In the genomic region with DNA sequence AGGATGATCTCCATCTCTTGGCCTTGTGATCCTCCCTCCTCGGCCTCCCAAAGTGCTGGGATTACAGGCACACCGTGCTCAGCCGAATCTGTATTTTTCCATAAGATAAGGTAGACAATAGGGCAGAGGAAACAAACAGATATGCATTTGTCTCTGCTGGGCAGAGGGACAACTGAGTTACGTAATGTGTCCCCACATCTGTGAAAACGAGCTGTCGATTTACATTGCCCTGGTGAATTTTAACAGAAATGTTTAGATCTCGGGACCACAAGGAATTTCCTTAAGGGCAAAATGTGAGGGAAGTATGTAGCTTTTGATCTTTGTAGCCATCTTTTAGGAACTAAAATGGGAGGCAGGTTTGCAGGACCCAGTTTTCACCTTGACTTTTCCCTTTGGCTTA, we compare ENCODE assay signal across 18 cellular contexts.
DNase-seq lines count a peak whose midpoint lies in the region; ATAC-seq and TF ChIP-seq lines count a peak whose summit lies in the region.
"Had no signal": no experiment of that assay in that cellular context is flagged by ENCODE, and none has a peak within 500 bp of the region (broad histone marks: within the 10 kb centered on the region; RNA-seq: fewer than 3 reads in every experiment).

No MANE protein-coding gene starts in this region.

- TF ChIP-seq CTCF in endodermal cell (conservative IDR thresholded peaks at IDR 0.05): no peak

- H3K9me3 Mint-ChIP-seq in endodermal cell: peaks cover 27% of the 10 kb centered on the region
- peaks cover 8% of the 10 kb centered on the region for H3K9me3 Mint-ChIP-seq in activated CD4-positive, alpha-beta memory T cell treated with anti-CD3 and anti-CD28 coated beads, Interleukin-2, amount 10 ng/mL, durations not matched to agents 7 days and 5 days

- 86 to 90% methylated on average over 7 of the region's 7 CpGs for WGBS in endodermal cell (ENCODE audit: insufficient coverage in 1 of 2, insufficient read length in 1 of 2), 2 experiments
- WGBS in trophoblast cell (ENCODE audit: extremely low coverage, insufficient coverage, insufficient read length): no CpG with 5 or more reads among the region's 7 CpGs

- H2BK12ac ChIP-seq in trophoblast cell (ENCODE audit: low read length): no peak overlapping the region

- DNase-seq in ELF-1 (ENCODE audit: low read depth, low spot score) (peak; percentile 16), endodermal cell (no peak), trophoblast cell (no peak)
- DNase-seq in activated CD4-positive, alpha-beta memory T cell treated with anti-CD3 and anti-CD28 coated beads, Interleukin-2, amount 10 ng/mL, durations not matched to agents 7 days and 5 days: no peak
- no peak for DNase-seq in activated CD8-positive, alpha-beta memory T cell treated with anti-CD3 and anti-CD28 coated beads, Interleukin-2, amount 50 U/mL, for 4 hours
- DNase-seq: C1 segment of cervical spinal cord; CD4-positive, alpha-beta memory T cell; COR-L47; DMS153; DND-41; GDM1; GOT3; H7 had no signal

- no peaks in the 10 kb centered on the region for H3K36me3 Mint-ChIP-seq in endodermal cell (ENCODE audit: low read depth)
- no peaks in the 10 kb centered on the region for H3K36me3 Mint-ChIP-seq in activated CD4-positive, alpha-beta memory T cell treated with anti-CD3 and anti-CD28 coated beads, Interleukin-2, amount 10 ng/mL, durations not matched to agents 7 days and 5 days (ENCODE audit: low read depth)
- H3K36me3 Mint-ChIP-seq: CD4-positive, alpha-beta memory T cell had no signal

- H3K27ac ChIP-seq in HUES48 (ENCODE audit: low read depth, low read length) (peak overlapping the region; percentile 32), endodermal cell (ENCODE audit: low read depth, low read length) (no peak overlapping the region), trophoblast cell (ENCODE audit: low read depth, low read length) (peak overlapping the region; percentile 54)

- no peaks in the 10 kb centered on the region for H3K27me3 Mint-ChIP-seq in endodermal cell (ENCODE audit: insufficient read depth)
- no peaks in the 10 kb centered on the region for H3K27me3 Mint-ChIP-seq in activated CD4-positive, alpha-beta memory T cell treated with anti-CD3 and anti-CD28 coated beads, Interleukin-2, amount 10 ng/mL, durations not matched to agents 7 days and 5 days
- H3K27me3 Mint-ChIP-seq: CD4-positive, alpha-beta memory T cell had no signal

- H4K8ac ChIP-seq in trophoblast cell (ENCODE audit: low read depth, low read length): no peak overlapping the region

- H3K4me3 Mint-ChIP-seq in endodermal cell: no peak overlapping the region
- H3K4me3 Mint-ChIP-seq in activated CD4-positive, alpha-beta memory T cell treated with anti-CD3 and anti-CD28 coated beads, Interleukin-2, amount 10 ng/mL, durations not matched to agents 7 days and 5 days: no peak overlapping the region
- H3K4me3 Mint-ChIP-seq: CD4-positive, alpha-beta memory T cell had no signal

- H3K18ac ChIP-seq in trophoblast cell (ENCODE audit: low read length): no peak overlapping the region

- H2BK120ac ChIP-seq in trophoblast cell (ENCODE audit: insufficient read depth, low read length, poor library complexity): no peak overlapping the region

- H3K9ac ChIP-seq in HUES48 (ENCODE audit: low read depth, low read length) (no peak overlapping the region), endodermal cell (ENCODE audit: extremely low read depth, low read length, poor library complexity, severe bottlenecking) (no peak overlapping the region), trophoblast cell (ENCODE audit: low read length) (no peak overlapping the region)

- H3K23ac ChIP-seq in trophoblast cell (ENCODE audit: low read length): no peak overlapping the region

- no peak overlapping the region for H4K12ac ChIP-seq in trophoblast cell (ENCODE audit: low read depth, low read length)

- H3K4me1 ChIP-seq in HUES48 (ENCODE audit: control insufficient read depth, insufficient read depth, low read length): no peaks in the 10 kb centered on the region
- H3K4me1 ChIP-seq in endodermal cell (ENCODE audit: control insufficient read depth, insufficient read depth, low read length): no peaks in the 10 kb centered on the region
- peaks cover 0 to 3% of the 10 kb centered on the region in 2 experiments for H3K4me1 ChIP-seq in trophoblast cell (ENCODE audit: control insufficient read depth in 1 of 2, insufficient read depth in 2 of 2, low read length in 2 of 2)

- H3K4me2 ChIP-seq in trophoblast cell (ENCODE audit: low read length): no peak overlapping the region

- CTCF ChIA-PET in activated CD4-positive, alpha-beta memory T cell treated with anti-CD3 and anti-CD28 coated beads, Interleukin-2, amount 10 ng/mL, durations not matched to agents 7 days and 5 days (lab: Charles Lee): no interaction called here

- H3K14ac ChIP-seq in trophoblast cell (ENCODE audit: low read length): no peak overlapping the region

- H3K4me3 ChIP-seq in HUES48 (ENCODE audit: low read depth, low read length) (no peak overlapping the region), endodermal cell (ENCODE audit: low read length) (peak overlapping the region; percentile 4), trophoblast cell (ENCODE audit: low read depth, low read length) (no peak overlapping the region)
- H3K4me3 ChIP-seq: GM12878 had no signal

- H3K79me1 ChIP-seq in trophoblast cell (ENCODE audit: low read length): no peaks in the 10 kb centered on the region

- peak overlapping the region; percentile 74 for H3K27ac Mint-ChIP-seq in endodermal cell
- no peak overlapping the region for H3K27ac Mint-ChIP-seq in activated CD4-positive, alpha-beta memory T cell treated with anti-CD3 and anti-CD28 coated beads, Interleukin-2, amount 10 ng/mL, durations not matched to agents 7 days and 5 days
- H3K27ac Mint-ChIP-seq: CD4-positive, alpha-beta memory T cell had no signal

- H3K9me3 ChIP-seq in HUES48 (ENCODE audit: control insufficient read depth, insufficient read depth, low read length): peaks cover 8% of the 10 kb centered on the region; the same call in 1 of the 2 replicates
- H3K9me3 ChIP-seq in endodermal cell (ENCODE audit: control insufficient read depth, low read length): peaks cover 47% of the 10 kb centered on the region
- peaks cover 2% of the 10 kb centered on the region for H3K9me3 ChIP-seq in trophoblast cell (ENCODE audit: insufficient read depth, low read depth, low read length)

- no peak for ATAC-seq in HG02938 (IDR thresholded peaks at IDR 0.05; ENCODE audit: unreplicated experiment)
- ATAC-seq in GM21723 (IDR thresholded peaks at IDR 0.05; ENCODE audit: unreplicated experiment): no peak
- ATAC-seq: GM12878, HCT116 had no signal

- H3K27me3 ChIP-seq in HUES48 (ENCODE audit: control insufficient read depth, insufficient read depth, low read length): no peaks in the 10 kb centered on the region
- no peaks in the 10 kb centered on the region for H3K27me3 ChIP-seq in endodermal cell (ENCODE audit: control insufficient read depth, insufficient read depth, low read length, poor library complexity, severe bottlenecking)
- no peaks in the 10 kb centered on the region for H3K27me3 ChIP-seq in trophoblast cell (ENCODE audit: insufficient read depth, low read length)

- H2AK5ac ChIP-seq in trophoblast cell (ENCODE audit: low read length): no peak overlapping the region

- POLR2A ChIA-PET in activated CD4-positive, alpha-beta memory T cell treated with anti-CD3 and anti-CD28 coated beads, Interleukin-2, amount 10 ng/mL, durations not matched to agents 7 days and 5 days (lab: Charles Lee): no interaction called here

- no peak overlapping the region for H3K4ac ChIP-seq in trophoblast cell (ENCODE audit: low read depth, low read length)

- H2BK5ac ChIP-seq in trophoblast cell (ENCODE audit: low read depth, low read length, poor library complexity): no peak overlapping the region

- no peak overlapping the region for H2AFZ ChIP-seq in trophoblast cell (ENCODE audit: insufficient read depth, low read length, poor library complexity)

- peaks cover 9% of the 10 kb centered on the region for H3K4me1 Mint-ChIP-seq in endodermal cell
- no peaks in the 10 kb centered on the region for H3K4me1 Mint-ChIP-seq in activated CD4-positive, alpha-beta memory T cell treated with anti-CD3 and anti-CD28 coated beads, Interleukin-2, amount 10 ng/mL, durations not matched to agents 7 days and 5 days
- H3K4me1 Mint-ChIP-seq: CD4-positive, alpha-beta memory T cell had no signal

- H4K91ac ChIP-seq in trophoblast cell (ENCODE audit: low read depth, low read length): no peak overlapping the region

- H3K79me2 ChIP-seq in trophoblast cell (ENCODE audit: control insufficient read depth, insufficient read depth, low read length, poor library complexity): no peaks in the 10 kb centered on the region

- no peaks in the 10 kb centered on the region for H3K36me3 ChIP-seq in HUES48 (ENCODE audit: control insufficient read depth, insufficient read depth, low read length)
- no peaks in the 10 kb centered on the region for H3K36me3 ChIP-seq in endodermal cell (ENCODE audit: control insufficient read depth, insufficient read depth, low read length)
- no peaks in the 10 kb centered on the region for H3K36me3 ChIP-seq in trophoblast cell (ENCODE audit: control insufficient read depth in 1 of 2, insufficient read depth in 2 of 2, low read length in 2 of 2)
